1 cellular context compared by ENCODE assay signal in the genomic region with DNA sequence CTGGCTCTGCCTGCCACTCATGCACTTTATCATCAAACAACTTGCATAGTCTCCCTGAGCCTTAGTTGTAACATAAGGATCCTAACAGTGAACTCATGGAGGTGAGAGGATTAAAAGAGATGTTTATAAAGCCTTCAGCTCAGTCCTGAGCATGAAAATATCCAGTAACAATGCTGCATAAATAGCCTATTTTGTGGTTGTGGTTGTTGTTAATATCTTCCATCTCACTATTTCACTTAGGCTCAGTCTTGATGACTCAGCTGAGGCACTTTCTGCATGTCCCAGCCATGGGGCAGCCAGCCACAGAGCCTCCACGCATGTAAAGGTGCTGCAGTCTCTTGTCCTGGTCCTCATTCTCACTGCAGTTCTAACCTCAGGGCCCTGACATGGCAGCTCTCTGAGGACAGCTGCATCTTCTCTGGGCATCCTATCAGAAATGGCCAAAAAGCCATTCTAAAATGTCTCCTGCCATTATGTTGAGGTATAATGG.
TF ChIP-seq lines count a peak whose summit lies in the region.

No MANE protein-coding gene starts in this region.

TF ChIP-seq in IMR-90, 13 proteins besides CTCF, POLR2A, EP300 and RAD21 (continued from another document):
- TF ChIP-seq, protein P1, sequence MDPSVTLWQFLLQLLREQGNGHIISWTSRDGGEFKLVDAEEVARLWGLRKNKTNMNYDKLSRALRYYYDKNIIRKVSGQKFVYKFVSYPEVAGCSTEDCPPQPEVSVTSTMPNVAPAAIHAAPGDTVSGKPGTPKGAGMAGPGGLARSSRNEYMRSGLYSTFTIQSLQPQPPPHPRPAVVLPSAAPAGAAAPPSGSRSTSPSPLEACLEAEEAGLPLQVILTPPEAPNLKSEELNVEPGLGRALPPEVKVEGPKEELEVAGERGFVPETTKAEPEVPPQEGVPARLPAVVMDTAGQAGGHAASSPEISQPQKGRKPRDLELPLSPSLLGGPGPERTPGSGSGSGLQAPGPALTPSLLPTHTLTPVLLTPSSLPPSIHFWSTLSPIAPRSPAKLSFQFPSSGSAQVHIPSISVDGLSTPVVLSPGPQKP (IDR thresholded peaks at IDR 0.05; ENCODE audit: borderline replicate concordance, low read depth, low read length) = no peak
